ENCODE assay signal across 9 cellular contexts in the genomic region with DNA sequence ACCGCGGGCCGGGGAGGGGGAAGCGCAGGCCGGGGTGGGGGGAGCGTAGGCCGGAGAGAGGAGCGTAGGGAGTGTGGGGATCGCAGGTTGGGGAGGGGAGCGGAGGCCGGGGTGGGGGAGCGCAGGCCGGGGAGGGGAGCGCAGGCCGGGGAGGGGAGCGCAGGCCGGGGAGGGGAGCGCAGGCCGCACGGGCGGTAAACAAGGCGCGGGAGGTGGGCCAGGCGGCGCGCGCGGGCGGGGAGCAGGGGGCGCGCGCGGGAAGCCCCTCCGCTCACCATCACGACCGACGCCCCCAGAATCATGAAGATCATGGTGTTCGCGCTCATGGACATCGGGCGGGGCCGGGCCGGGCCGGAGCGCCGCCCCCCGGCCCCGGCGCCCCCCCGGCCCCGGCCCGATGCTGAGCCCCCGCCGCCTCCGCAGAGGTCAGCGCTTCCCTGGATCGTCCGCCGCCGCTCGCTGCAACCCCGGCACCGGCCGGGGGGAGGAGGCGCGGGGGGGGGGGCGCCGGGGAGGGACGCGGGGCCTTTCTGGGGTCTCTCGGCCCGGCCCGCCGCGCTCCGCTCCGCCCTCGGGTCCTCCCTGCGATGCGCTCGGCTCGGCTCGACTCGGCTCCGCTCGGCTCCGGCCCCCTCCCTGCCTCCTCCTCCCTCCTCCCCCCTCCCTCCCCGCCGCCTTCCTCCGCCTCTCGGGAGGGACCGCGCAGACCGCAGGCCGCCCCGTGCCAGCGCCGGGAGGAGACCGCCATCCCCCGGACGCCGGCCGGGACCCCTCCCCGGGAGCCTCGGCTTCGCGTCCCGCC. TPM values are rescaled to one million over a fixed set of nuclear protein-coding genes. Genes with fewer than 3 reads are reported as not detected.
DNase-seq lines count a peak whose midpoint lies in the region; FAIRE-seq and TF ChIP-seq lines count a peak whose summit lies in the region.
"Had no signal": no experiment of that assay in that cellular context is flagged by ENCODE, and none has a peak within 500 bp of the region (broad histone marks: within the 10 kb centered on the region; RNA-seq: fewer than 3 reads in every experiment).

Gene TMEM240, minus strand, starts transcription at position 610 of the 802 bp plus-strand sequence. Its CDS starts 278 bp downstream, at position 332.

- H3K9me3 ChIP-seq in neural progenitor cell (ENCODE audit: low read depth) (no peaks in the 10 kb centered on the region), stomach smooth muscle (ENCODE audit: control insufficient read depth in 2 of 2, low read length in 2 of 2) (no peaks in the 10 kb centered on the region)

- TF ChIP-seq CTCF in foreskin fibroblast (IDR thresholded peaks at IDR 0.05; ENCODE audit: low read depth, low read length) (no peak), neural progenitor cell (IDR thresholded peaks at IDR 0.05) (no peak)

- peaks cover 38% of the 10 kb centered on the region for H4K20me1 ChIP-seq in neural progenitor cell (ENCODE audit: low read depth)

- peaks cover 11% of the 10 kb centered on the region for H3K4me1 Mint-ChIP-seq in neural progenitor cell

- peak within 1 kb of the TSS; percentile 94 for H3K4me2 ChIP-seq in neural progenitor cell

- H3K27me3 ChIP-seq in neural progenitor cell = no peaks in the 10 kb centered on the region
- no peaks in the 10 kb centered on the region for H3K27me3 ChIP-seq in stomach smooth muscle (ENCODE audit: control insufficient read depth in 1 of 2, insufficient read depth in 2 of 2, low read length in 2 of 2)

- peaks cover 5% of the 10 kb centered on the region for H3K79me2 ChIP-seq in neural progenitor cell (ENCODE audit: low read depth)

- peak; percentile 61 for DNase-seq in ACHN
- DNase-seq in NCI-H2171 treated with DMSO at 0.1 percent for 48 hours (lab: John Stamatoyannopoulos, UW) = peak; percentile 47
- peak; percentile 78 for DNase-seq in activated effector memory CD4-positive, alpha-beta T cell treated with anti-CD3 and anti-CD28 coated beads, Interleukin-2, amount 50 U/mL, for 16 hours
- DNase-seq in foreskin fibroblast = peak; percentile 83 to 95
- DNase-seq in neural progenitor cell (ENCODE audit: low spot score) = peak; percentile 92
- DNase-seq in H54 (ENCODE audit: insufficient read length, low spot score) = no peak
- DNase-seq in NCI-H524 (lab: John Stamatoyannopoulos, UW) = no peak

- H3K4me3 ChIP-seq in foreskin fibroblast (ENCODE audit: low read depth in 1 of 2, low read length in 2 of 2) (peak within 1 kb of the TSS; percentile 55 to 64), neural progenitor cell (peak within 1 kb of the TSS; percentile 59), stomach smooth muscle (ENCODE audit: low read length in 2 of 2) (peak within 1 kb of the TSS; percentile 70 to 77)

- peak within 1 kb of the TSS; percentile 86 for H3K4me3 Mint-ChIP-seq in neural progenitor cell

- H3K36me3 Mint-ChIP-seq in neural progenitor cell = peaks cover 13% of the 10 kb centered on the region
- H3K36me3 Mint-ChIP-seq: activated naive CD4-positive, alpha-beta T cell treated with anti-CD3 and anti-CD28 coated beads, Interleukin-2, amount 50 U/mL, for 72 hours had no signal

- peaks cover 25% of the 10 kb centered on the region for H3F3A ChIP-seq in neural progenitor cell (ENCODE audit: low read depth)

- no peak within 1 kb of the TSS for H3K27ac Mint-ChIP-seq in neural progenitor cell

- in situ Hi-C loops in ACHN (cut with HindIII; ENCODE audit: low pct_ligation_motif_present, low pct_unique_long_range_greater_than_20kb, low sequenced_read_pairs) = no loop called here

- FAIRE-seq in H54 (lab: Jason Lieb, UNC) = no peak

- no peak for TF ChIP-seq POLR2A in H54 (IDR thresholded peaks at IDR 0.05; ENCODE audit: low read depth, low read length)

- H3K36me3 ChIP-seq in neural progenitor cell (no peaks in the 10 kb centered on the region), stomach smooth muscle (ENCODE audit: control insufficient read depth in 2 of 2, insufficient read depth in 2 of 2, low read length in 2 of 2) (peaks cover 0 to 11% of the 10 kb centered on the region in 2 donors)

- H3K27me3 Mint-ChIP-seq in neural progenitor cell (ENCODE audit: insufficient read depth, low read depth) = peaks cover 2% of the 10 kb centered on the region

- no peak within 1 kb of the TSS for H3K27ac ChIP-seq in neural progenitor cell
- peak within 1 kb of the TSS; percentile 24 for H3K27ac ChIP-seq in stomach smooth muscle (ENCODE audit: low read length)

- H2AFZ ChIP-seq in neural progenitor cell (replicated peaks) = no peak within 1 kb of the TSS

- H3K9ac ChIP-seq in neural progenitor cell (no peak within 1 kb of the TSS), stomach smooth muscle (ENCODE audit: low read length in 2 of 2) (peak within 1 kb of the TSS; percentile 66 to 74)

- no peaks in the 10 kb centered on the region for H3K9me3 Mint-ChIP-seq in neural progenitor cell
- H3K9me3 Mint-ChIP-seq: activated naive CD4-positive, alpha-beta T cell treated with anti-CD3 and anti-CD28 coated beads, Interleukin-2, amount 50 U/mL, for 72 hours had no signal

- H3K4me1 ChIP-seq in neural progenitor cell (peaks cover 5% of the 10 kb centered on the region), stomach smooth muscle (ENCODE audit: control insufficient read depth, insufficient read depth, low read length) (peaks cover 23% of the 10 kb centered on the region)

RNA-seq across cellular contexts. Expression of gene TMEM240, which starts in this region (rescaled TPM):
- 8.0 and 13.3 TPM in 2 replicates for total RNA-seq in neural progenitor cell (ENCODE audit: low replicate concordance)

Comparison
In these comparisons a context has a peak if more than half of its experiments do, and no peak if none do; other contexts are left out.
1. DNase-seq: peak in ACHN (single experiment), NCI-H2171 treated with DMSO at 0.1 percent for 48 hours (single experiment), activated effector memory CD4-positive, alpha-beta T cell treated with anti-CD3 and anti-CD28 coated beads, Interleukin-2, amount 50 U/mL, for 16 hours (single experiment), foreskin fibroblast (2 of 2) and neural progenitor cell (single experiment); none in H54 (single experiment) and NCI-H524 (0 of 2).
2. Peak in every context shown above with its lines, with median percentiles within 50 percentile points of each other: H3K4me3 ChIP-seq.